8 cellular contexts compared by ENCODE assay signal in the genomic region with DNA sequence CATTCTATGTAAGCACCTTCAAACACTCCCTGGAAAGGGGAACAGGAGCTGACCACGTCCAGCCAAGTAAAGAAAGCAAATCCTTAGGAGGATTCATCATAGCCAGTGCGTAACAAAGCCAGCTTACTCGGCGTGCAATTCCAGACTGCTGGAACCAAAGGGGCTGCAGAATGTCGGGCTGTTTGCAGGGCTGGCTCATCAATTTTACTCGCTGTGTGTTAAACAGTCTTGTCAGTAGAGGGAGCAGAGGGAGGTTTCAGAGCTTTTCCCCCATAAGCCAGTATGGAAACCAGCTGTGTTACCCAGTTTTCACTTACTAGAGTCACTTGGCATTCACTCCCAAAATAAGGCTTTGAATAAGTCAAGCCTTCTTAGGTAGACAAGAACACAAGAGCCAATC.
DNase-seq lines count a peak whose midpoint lies in the region; ATAC-seq and TF ChIP-seq lines count a peak whose summit lies in the region.

No MANE protein-coding gene starts in this region.

- peak; percentile 53 for ATAC-seq in Right ventricle myocardium superior (ENCODE audit: poor library complexity)

- H3K9ac ChIP-seq in OCI-LY3 (ENCODE audit: low read length) = no peak overlapping the region

- DNase-seq in Right ventricle myocardium superior (no peak), cardiac septum (ENCODE audit: low spot score) (no peak), fibroblast of the aortic adventitia (ENCODE audit: low read depth) (peak; percentile 72), tibial nerve (ENCODE audit: low spot score in 2 of 2) (no peak), tibial artery (no peak), suprapubic skin (ENCODE audit: low spot score in 2 of 2) (no peak), stomach (no peak)

- H3K79me2 ChIP-seq in OCI-LY3 (ENCODE audit: low read length) = no peaks in the 10 kb centered on the region

- H3K9me3 ChIP-seq in OCI-LY3 (ENCODE audit: insufficient read depth, low read length) (no peaks in the 10 kb centered on the region), tibial nerve (no peaks in the 10 kb centered on the region), tibial artery (no peaks in the 10 kb centered on the region), suprapubic skin (no peaks in the 10 kb centered on the region), stomach (no peaks in the 10 kb centered on the region)

- WGBS in tibial nerve, 2 donors = 45 to 51% methylated on average over 6 of the region's 6 CpGs
- WGBS in suprapubic skin = 84% methylated on average over 6 of the region's 6 CpGs
- WGBS in stomach, 5 donors = 63 to 76% (median 72%) methylated on average over 6 of the region's 6 CpGs

- no peaks in the 10 kb centered on the region for H3K4me1 ChIP-seq in OCI-LY3 (ENCODE audit: low read length)
- H3K4me1 ChIP-seq in tibial nerve = peaks cover 0 to 7% (median 0%) of the 10 kb centered on the region in 4 donors
- peaks cover 0 to 4% (median 0%) of the 10 kb centered on the region in 4 donors for H3K4me1 ChIP-seq in tibial artery
- H3K4me1 ChIP-seq in suprapubic skin = no peaks in the 10 kb centered on the region
- peaks cover 0 to 14% (median 4%) of the 10 kb centered on the region in 4 donors for H3K4me1 ChIP-seq in stomach

- H2AFZ ChIP-seq in OCI-LY3 (ENCODE audit: low read depth, low read length) = no peak overlapping the region

- TF ChIP-seq POLR2A in tibial nerve (IDR thresholded peaks at IDR 0.05) (no peak), suprapubic skin (IDR thresholded peaks at IDR 0.05) (no peak), stomach (IDR thresholded peaks at IDR 0.05) (no peak)

- no peak overlapping the region for H3K4me2 ChIP-seq in OCI-LY3 (ENCODE audit: low read length)

- H4K20me1 ChIP-seq in OCI-LY3 (ENCODE audit: insufficient read depth, low read length) = no peaks in the 10 kb centered on the region; the same call in 1 of the 2 replicates

- H3K4me3 ChIP-seq in OCI-LY3 (ENCODE audit: low read length) (no peak overlapping the region), fibroblast of the aortic adventitia (ENCODE audit: low read depth, low read length) (no peak overlapping the region), tibial nerve (no peak overlapping the region), tibial artery (no peak overlapping the region), suprapubic skin (no peak overlapping the region), stomach (no peak overlapping the region)

- TF ChIP-seq EP300 in tibial nerve (IDR thresholded peaks at IDR 0.05) (no peak), suprapubic skin (IDR thresholded peaks at IDR 0.05) (no peak), stomach (IDR thresholded peaks at IDR 0.05) (no peak)

- H3K36me3 ChIP-seq in OCI-LY3 (replicated peaks; ENCODE audit: low read depth, low read length) = peaks cover 10% of the 10 kb centered on the region
- H3K36me3 ChIP-seq in tibial nerve = peaks cover 0 to 67% (median 0%) of the 10 kb centered on the region in 3 donors
- H3K36me3 ChIP-seq in tibial artery = peaks cover 0 to 68% (median 23%) of the 10 kb centered on the region in 3 donors
- H3K36me3 ChIP-seq in suprapubic skin = peaks cover 60% of the 10 kb centered on the region
- H3K36me3 ChIP-seq in stomach = peaks cover 10 to 90% (median 65%) of the 10 kb centered on the region in 4 donors

- intact Hi-C loops in Right ventricle myocardium superior (cut with DNase I) = no loop called here
- intact Hi-C loops in cardiac septum (cut with DNase I) = no loop called here
- intact Hi-C loops in tibial artery (cut with DNase I; ENCODE audit: low total_unique reads) = no loop called here
- intact Hi-C loops in stomach (cut with DNase I; ENCODE audit: low total_unique reads) = no loop called here

- TF ChIP-seq CTCF in OCI-LY3 (IDR thresholded peaks at IDR 0.05; ENCODE audit: low read depth, low read length) (peak; percentile 44), fibroblast of the aortic adventitia (IDR thresholded peaks at IDR 0.05; ENCODE audit: insufficient read depth, low read length) (peak; percentile 63), tibial nerve (IDR thresholded peaks at IDR 0.05) (peak in 4 of 5 experiments; percentile 8 to 32 (median 18)), tibial artery (IDR thresholded peaks at IDR 0.05) (no peak), suprapubic skin (IDR thresholded peaks at IDR 0.05) (no peak), stomach (IDR thresholded peaks at IDR 0.05) (no peak)

- H3K27me3 ChIP-seq in OCI-LY3 (ENCODE audit: low read depth, low read length) (no peaks in the 10 kb centered on the region), tibial nerve (no peaks in the 10 kb centered on the region), tibial artery (no peaks in the 10 kb centered on the region), suprapubic skin (no peaks in the 10 kb centered on the region), stomach (no peaks in the 10 kb centered on the region)

- H3K27ac ChIP-seq in OCI-LY3 (ENCODE audit: low read length) (no peak overlapping the region), tibial nerve (no peak overlapping the region), tibial artery (no peak overlapping the region), suprapubic skin (no peak overlapping the region), stomach (no peak overlapping the region)

Comparison
In these comparisons a context has a peak if more than half of its experiments do, and no peak if none do; other contexts are left out.
1. CTCF ChIP-seq: peak in OCI-LY3 (single experiment), fibroblast of the aortic adventitia (single experiment) and tibial nerve (4 of 5); none in tibial artery (0 of 2), suprapubic skin (0 of 2) and stomach (0 of 7).